In the genomic region with DNA sequence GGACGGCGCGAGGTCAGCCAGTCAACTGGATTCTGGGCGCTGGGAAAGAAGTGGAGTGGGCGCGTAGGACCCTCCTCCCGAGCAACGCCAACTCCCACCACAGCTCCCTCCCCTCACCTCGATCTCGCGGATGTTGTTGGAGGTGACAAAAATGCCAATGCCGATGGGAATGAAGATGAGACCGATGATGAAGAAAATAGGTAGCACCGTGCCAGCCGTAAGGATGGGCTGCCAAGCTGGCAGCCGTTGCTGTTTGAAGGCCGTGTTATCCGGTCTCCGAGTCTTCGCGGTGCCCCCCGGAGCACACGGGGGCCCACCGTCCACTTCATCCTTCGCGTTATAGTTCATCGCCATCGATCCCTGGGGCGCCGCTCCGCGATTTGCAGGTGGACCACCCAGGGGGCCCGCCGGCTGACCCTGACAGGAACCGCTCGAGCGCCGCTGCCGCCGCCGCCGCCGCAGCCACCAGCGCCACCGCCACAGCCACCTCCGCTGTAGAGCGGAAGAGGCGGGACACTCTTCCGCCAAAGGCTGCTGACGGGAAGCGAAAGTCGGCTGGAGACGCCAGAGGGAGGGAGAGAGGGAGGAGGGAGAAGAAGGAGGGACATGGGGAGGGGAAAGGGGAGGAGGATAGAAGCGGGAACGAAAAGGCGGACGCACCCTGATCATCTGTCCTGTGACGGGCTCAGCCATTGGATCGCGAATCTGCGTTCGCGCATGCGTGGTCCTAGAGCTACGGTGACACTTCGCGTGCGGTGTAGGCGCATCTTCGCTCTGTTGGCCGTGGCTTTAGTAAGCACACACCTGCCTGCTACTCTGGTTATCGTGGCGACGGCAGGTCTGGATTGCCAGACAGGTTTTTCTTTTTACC, we compare ENCODE assay signal across 1 cellular context.
TF ChIP-seq lines count a peak whose summit lies in the region.

Gene TMEM30A, minus strand, starts transcription at position 508 of the 871 bp plus-strand sequence. Its CDS starts 154 bp downstream, at position 354.

TF ChIP-seq in H1, 55 proteins besides CTCF, POLR2A, EP300 and RAD21 (continued from another document):
- peak; percentile 82 for TF ChIP-seq SAP30 (IDR thresholded peaks at IDR 0.05; ENCODE audit: insufficient read depth, insufficient replicate concordance, low read length)
- peak; percentile 68; the same call in 1 of the 2 replicates for TF ChIP-seq TBP (IDR thresholded peaks at IDR 0.05; ENCODE audit: low read depth, low read length)
- TF ChIP-seq JUND (IDR thresholded peaks at IDR 0.05; ENCODE audit: low read length): no peak
- TF ChIP-seq GABPA (IDR thresholded peaks at IDR 0.05; ENCODE audit: borderline replicate concordance, insufficient read depth, low read length): peak; percentile 66; the same call in 1 of the 2 replicates
- TF ChIP-seq NRF1 (IDR thresholded peaks at IDR 0.05; ENCODE audit: low read depth, low read length): peak; percentile 30; the same call in 1 of the 2 replicates
- peak; percentile 51 to 64; a peak in 2 of 4 replicates for TF ChIP-seq SIN3A (conservative IDR thresholded peaks at IDR 0.05 in 1 of 2, IDR thresholded peaks at IDR 0.05 in 1 of 2; ENCODE audit: low read depth in 1 of 2, low read length in 2 of 2)
- peak; percentile 88 for TF ChIP-seq MAX (IDR thresholded peaks at IDR 0.05)
- no peak for TF ChIP-seq JUN (IDR thresholded peaks at IDR 0.05; ENCODE audit: low read depth, low read length)
- no peak for TF ChIP-seq EGR1 (IDR thresholded peaks at IDR 0.05; ENCODE audit: borderline replicate concordance, low read depth, low read length)
- TF ChIP-seq SP2 (IDR thresholded peaks at IDR 0.05; ENCODE audit: low read length): no peak
- no peak for TF ChIP-seq CBX5 (IDR thresholded peaks at IDR 0.05; ENCODE audit: low read depth, low read length)
- TF ChIP-seq, protein P1, sequence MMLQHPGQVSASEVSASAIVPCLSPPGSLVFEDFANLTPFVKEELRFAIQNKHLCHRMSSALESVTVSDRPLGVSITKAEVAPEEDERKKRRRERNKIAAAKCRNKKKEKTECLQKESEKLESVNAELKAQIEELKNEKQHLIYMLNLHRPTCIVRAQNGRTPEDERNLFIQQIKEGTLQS (IDR thresholded peaks at IDR 0.05; ENCODE audit: insufficient read depth, low read depth, low read length): no peak
- peak; percentile 85 for TF ChIP-seq TAF1 (IDR thresholded peaks at IDR 0.05; ENCODE audit: low read depth, low read length)
- TF ChIP-seq CREB1 (IDR thresholded peaks at IDR 0.05): peak; percentile 78
- TF ChIP-seq POLR2AphosphoS5 (IDR thresholded peaks at IDR 0.05; ENCODE audit: low read depth, low read length): peak; percentile 92
- no peak for TF ChIP-seq KDM5A (IDR thresholded peaks at IDR 0.05; ENCODE audit: low read length)
- TF ChIP-seq RXRA (IDR thresholded peaks at IDR 0.05; ENCODE audit: insufficient read depth, low read depth, low read length): no peak
- peak; percentile 100 for TF ChIP-seq ASH2L (IDR thresholded peaks at IDR 0.05; ENCODE audit: low read length)
- no peak for TF ChIP-seq TAF7 (optimal IDR thresholded peaks at IDR 0.05; ENCODE audit: borderline replicate concordance, low read depth, low read length)
- TF ChIP-seq HDAC2 (IDR thresholded peaks at IDR 0.05; ENCODE audit: borderline replicate concordance in 1 of 2, low read depth in 2 of 2, low read length in 2 of 2): peak; percentile 23 to 64; a peak in 1 of 4 replicates
- TF ChIP-seq PHF8 (conservative IDR thresholded peaks at IDR 0.05; ENCODE audit: low read depth, low read length): peak; percentile 65
- TF ChIP-seq KDM1A (IDR thresholded peaks at IDR 0.05; ENCODE audit: borderline replicate concordance, low read length): no peak
- TF ChIP-seq USF2 (IDR thresholded peaks at IDR 0.05; ENCODE audit: low read length): peak; percentile 73
- peak; percentile 99 for TF ChIP-seq RBBP5 (IDR thresholded peaks at IDR 0.05; ENCODE audit: borderline replicate concordance, low read depth, low read length)
- TF ChIP-seq E2F6 (IDR thresholded peaks at IDR 0.05): peak; percentile 76
- peak; percentile 39 for TF ChIP-seq CTBP2 (IDR thresholded peaks at IDR 0.05; ENCODE audit: borderline replicate concordance, insufficient read depth, insufficient read length, low read length)
- TF ChIP-seq SRF (IDR thresholded peaks at IDR 0.05; ENCODE audit: low read depth, low read length): no peak
- TF ChIP-seq POU5F1 (IDR thresholded peaks at IDR 0.05; ENCODE audit: low read depth, low read length): no peak
- TF ChIP-seq SP1 (IDR thresholded peaks at IDR 0.05; ENCODE audit: low read depth, low read length): peak; percentile 48; the same call in 1 of the 2 replicates
- no peak for TF ChIP-seq SIX5 (IDR thresholded peaks at IDR 0.05; ENCODE audit: low read depth, low read length)
- no peak for TF ChIP-seq NANOG (IDR thresholded peaks at IDR 0.05; ENCODE audit: insufficient read depth, low read depth, low read length, poor library complexity, severe bottlenecking)
- no peak for TF ChIP-seq BACH1 (IDR thresholded peaks at IDR 0.05; ENCODE audit: low read length)
- peak; percentile 43 for TF ChIP-seq KDM4A (IDR thresholded peaks at IDR 0.05; ENCODE audit: low read depth, low read length, severe bottlenecking)
